1 cellular context compared by ENCODE assay signal in the genomic region with DNA sequence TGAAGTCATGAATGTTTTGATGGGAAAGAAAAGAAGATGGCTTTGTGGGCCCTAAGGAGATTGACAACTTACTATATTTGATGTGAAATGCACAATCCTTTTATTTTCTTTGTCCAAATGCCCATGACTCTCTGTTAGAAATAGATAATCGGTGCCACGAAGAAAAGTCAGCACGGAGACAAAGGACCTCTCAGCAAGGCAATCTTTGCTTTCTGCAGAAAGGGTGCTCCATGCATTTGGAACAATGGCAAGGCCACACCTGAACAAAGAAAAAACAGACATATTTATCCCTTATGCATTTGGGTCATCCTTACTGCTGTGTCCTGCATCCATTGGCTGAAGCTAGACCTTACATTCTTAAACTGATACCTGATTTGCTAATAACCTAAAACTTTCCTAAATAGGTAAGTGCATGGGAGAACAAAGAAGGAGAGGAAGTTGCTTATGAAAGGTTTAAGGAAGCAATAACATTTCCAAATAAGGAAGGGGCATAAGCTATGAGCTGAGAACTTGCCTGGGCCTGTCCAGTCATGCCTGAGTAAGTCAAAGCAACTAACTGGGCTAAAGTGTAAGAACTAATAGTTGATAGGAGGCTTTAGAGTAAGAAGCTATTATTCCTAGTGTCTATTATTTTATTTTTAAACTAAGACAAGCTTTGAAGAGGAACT.
A peak's percentile ranks its signal among the peaks of the same experiment; 100 is the strongest.
TF ChIP-seq lines count a peak whose summit lies in the region.

No MANE protein-coding gene starts in this region.

TF ChIP-seq in H1, 55 proteins besides CTCF, POLR2A, EP300 and RAD21:
- peak; percentile 54; the same call in 1 of the 2 replicates for TF ChIP-seq SRF (IDR thresholded peaks at IDR 0.05; ENCODE audit: low read depth, low read length)
